9 cellular contexts compared by ENCODE assay signal in genomic region chrX:44872319-44872816, GRCh38. TPM values are rescaled to one million over a fixed set of nuclear protein-coding genes. Genes with fewer than 3 reads are reported as not detected.
DNase-seq lines count a peak whose midpoint lies in the region.
"Had no signal": no experiment of that assay in that cellular context is flagged by ENCODE, and none has a peak within 500 bp of the region (broad histone marks: within the 10 kb centered on the region; RNA-seq: fewer than 3 reads in every experiment).

No MANE protein-coding gene starts in this region.

- intact Hi-C loops in head of caudate nucleus (cut with DNase I) (loop anchor here (2.0 to 5.0 kb wide), 2 partner anchors 195 to 314 kb away; no protein-coding TSS in a partner anchor), posterior cingulate gyrus (cut with DNase I) (loop anchor here (2.0 kb wide), 2 partner anchors 198 to 262 kb away; no protein-coding TSS in a partner anchor)

- H3K4me3 ChIP-seq in H7 (ENCODE audit: insufficient read depth, low read depth, low read length), result peak overlapping the region; percentile 69
- peak overlapping the region; percentile 75 for H3K4me3 ChIP-seq in MG63

- H3K36me3 ChIP-seq in H7 (replicated peaks; ENCODE audit: control insufficient read depth, insufficient read depth, low read length), result no peaks in the 10 kb centered on the region
- no peaks in the 10 kb centered on the region for H3K36me3 ChIP-seq in MG63

- peak in 2 of 3 experiments; percentile 90 to 91 for DNase-seq in NCI-H1417 (lab: John Stamatoyannopoulos, UW)
- no peak for DNase-seq in NCI-H1417 treated with DMSO at 0.1 percent for 48 hours (lab: John Stamatoyannopoulos, UW)
- DNase-seq in H7, result peak; percentile 74
- DNase-seq in MG63, result no peak
- DNase-seq in activated gamma-delta T cell treated with anti-CD3 and anti-CD28 coated beads, Interleukin-2, amount 50 U/mL, for 16 hours (ENCODE audit: low read depth), result peak; percentile 39
- DNase-seq in head of caudate nucleus, result peak in 28 of 42 donors; percentile 1 to 70 (median 34)
- DNase-seq in posterior cingulate gyrus, result peak in 7 of 10 donors; percentile 6 to 83 (median 24)
- no peak for DNase-seq in foreskin melanocyte

- H3K9me3 ChIP-seq in MG63, result no peaks in the 10 kb centered on the region

- H3K27me3 ChIP-seq in H7 (ENCODE audit: control insufficient read depth, insufficient read depth, low read length) (no peaks in the 10 kb centered on the region), MG63 (no peaks in the 10 kb centered on the region)

RNA-seq across cellular contexts. Expression of gene KDM6A, which starts 0.6 kb away (rescaled TPM):
- 32.7 and 45.2 TPM in 2 replicates for total RNA-seq in H7 (2014; rRNA removed; shearing (Covaris generic))
- total RNA-seq in MG63 (2014; rRNA removed; shearing (Covaris generic); ENCODE audit: low replicate concordance), result 9.3 and 9.6 TPM in 2 replicates

RNA-seq across cellular contexts. Expression of gene DUSP21, which starts 28.5 kb away (rescaled TPM):
- not detected in 2 replicates for total RNA-seq in H7 (2014; rRNA removed; shearing (Covaris generic))
- total RNA-seq in MG63 (2014; rRNA removed; shearing (Covaris generic); ENCODE audit: low replicate concordance), result not detected in 2 replicates
- total RNA-seq: renal cortical epithelial cell had no signal

Comparison
In these comparisons a context has a peak if more than half of its experiments do, and no peak if none do; other contexts are left out.
1. DNase-seq: peak in NCI-H1417 (2 of 3), H7 (single experiment), activated gamma-delta T cell treated with anti-CD3 and anti-CD28 coated beads, Interleukin-2, amount 50 U/mL, for 16 hours (single experiment), head of caudate nucleus (28 of 42) and posterior cingulate gyrus (7 of 10); none in NCI-H1417 treated with DMSO at 0.1 percent for 48 hours (single experiment), MG63 (single experiment) and foreskin melanocyte (single experiment).